8 cellular contexts compared by ENCODE assay signal in genomic region chr15:34209421-34210282, GRCh38. TPM values are rescaled to one million over a fixed set of nuclear protein-coding genes. Genes with fewer than 3 reads are reported as not detected.
DNase-seq lines count a peak whose midpoint lies in the region; ATAC-seq and TF ChIP-seq lines count a peak whose summit lies in the region.

Gene KATNBL1, minus strand, starts transcription at chr15:34210096. Its CDS starts 46,420 bp downstream, at chr15:34163676.

- no peaks in the 10 kb centered on the region for H4K20me1 ChIP-seq in MM.1S (ENCODE audit: insufficient read depth, low read length)

- H3K4me3 ChIP-seq in MM.1S (ENCODE audit: low read length): peak within 1 kb of the TSS; percentile 75
- peak within 1 kb of the TSS; percentile 88 for H3K4me3 ChIP-seq in neuron (ENCODE audit: low read length)
- H3K4me3 ChIP-seq in subcutaneous abdominal adipose tissue (ENCODE audit: low read depth in 1 of 5, low read length in 5 of 5): peak within 1 kb of the TSS; percentile 79 to 92 (median 85)

- no peaks in the 10 kb centered on the region for H3K9me3 ChIP-seq in MM.1S (replicated peaks; ENCODE audit: insufficient read depth, low read length)
- no peaks in the 10 kb centered on the region for H3K9me3 ChIP-seq in neuron (ENCODE audit: low read length)
- H3K9me3 ChIP-seq in subcutaneous abdominal adipose tissue (ENCODE audit: control insufficient read depth in 5 of 5, low read length in 5 of 5): no peaks in the 10 kb centered on the region

- peak within 1 kb of the TSS; percentile 57 for H3K4me2 ChIP-seq in MM.1S (ENCODE audit: low read depth, low read length)

- H3F3A ChIP-seq in MM.1S (ENCODE audit: insufficient read depth, low read length): 0 out of 2 replicates have a peak, but pooled peaks cover 4% of the 10 kb centered on the region

- H3K36me3 ChIP-seq in MM.1S (replicated peaks; ENCODE audit: insufficient read depth, low read length): no peaks in the 10 kb centered on the region
- H3K36me3 ChIP-seq in neuron (ENCODE audit: insufficient read depth, low read length): peaks cover 11% of the 10 kb centered on the region
- H3K36me3 ChIP-seq in subcutaneous abdominal adipose tissue (ENCODE audit: control insufficient read depth in 5 of 5, insufficient read depth in 5 of 5, low read length in 5 of 5): peaks cover 0 to 6% (median 0%) of the 10 kb centered on the region in 5 donors

- H3K9me2 ChIP-seq in MM.1S (replicated peaks; ENCODE audit: insufficient read depth, low read length): no peaks in the 10 kb centered on the region

- peaks cover 49% of the 10 kb centered on the region for H3K79me2 ChIP-seq in MM.1S (ENCODE audit: low read length)

- H3K27me3 ChIP-seq in MM.1S (replicated peaks; ENCODE audit: insufficient read depth, low read length) (no peaks in the 10 kb centered on the region), foreskin keratinocyte (no peaks in the 10 kb centered on the region), neuron (ENCODE audit: insufficient read depth, low read length) (peaks cover 6% of the 10 kb centered on the region), subcutaneous abdominal adipose tissue (ENCODE audit: control insufficient read depth in 5 of 5, insufficient read depth in 4 of 5, low read length in 5 of 5) (no peaks in the 10 kb centered on the region)

- H3K4me1 ChIP-seq in MM.1S (ENCODE audit: low read length): no peaks in the 10 kb centered on the region
- H3K4me1 ChIP-seq in foreskin keratinocyte: peaks cover 13% of the 10 kb centered on the region
- H3K4me1 ChIP-seq in neuron (ENCODE audit: insufficient read depth, low read length): peaks cover 4% of the 10 kb centered on the region
- peaks cover 0 to 15% (median 13%) of the 10 kb centered on the region in 5 donors for H3K4me1 ChIP-seq in subcutaneous abdominal adipose tissue (ENCODE audit: control insufficient read depth in 5 of 5, insufficient read depth in 5 of 5, low read length in 5 of 5)

- H3K27ac ChIP-seq in MM.1S (ENCODE audit: low read length) (peak within 1 kb of the TSS; percentile 71; the same call in 1 of the 2 replicates), foreskin keratinocyte (peak within 1 kb of the TSS; percentile 71), subcutaneous abdominal adipose tissue (ENCODE audit: low read depth, low read length) (peak within 1 kb of the TSS; percentile 68)

- peak within 1 kb of the TSS; percentile 71 for H2AFZ ChIP-seq in MM.1S (ENCODE audit: low read length)
- peak within 1 kb of the TSS; percentile 41 for H2AFZ ChIP-seq in neuron (ENCODE audit: low read depth, low read length)

- H3K9ac ChIP-seq in MM.1S (ENCODE audit: low read length) (peak within 1 kb of the TSS; percentile 76), subcutaneous abdominal adipose tissue (ENCODE audit: low read length in 5 of 5) (peak within 1 kb of the TSS; percentile 81 to 96 (median 93))

- peak; percentile 93 for TF ChIP-seq CTCF in MM.1S (IDR thresholded peaks at IDR 0.05; ENCODE audit: low read length)
- TF ChIP-seq CTCF in foreskin keratinocyte (conservative IDR thresholded peaks at IDR 0.05): peak; percentile 98

- DNase-seq in GM03348 (ENCODE audit: low spot score): peak; percentile 98
- DNase-seq in HCEC 1CT: peak; percentile 92
- peak; percentile 97 for DNase-seq in MM.1S
- peak; percentile 23 for DNase-seq in SIG-M5 (lab: John Stamatoyannopoulos, UW)
- peak; percentile 85 for DNase-seq in activated gamma-delta T cell (lab: John Stamatoyannopoulos, UW)
- DNase-seq in foreskin keratinocyte: peak; percentile 68 to 84

- ATAC-seq in foreskin keratinocyte: peak; percentile 89

RNA-seq across cellular contexts. Expression of gene KATNBL1, which starts in this region (rescaled TPM):
- 40.5 and 46.2 TPM in 2 replicates for total RNA-seq in foreskin keratinocyte
- 19.1 and 20.8 TPM in 2 replicates for polyA plus RNA-seq in foreskin keratinocyte

Comparison
In these comparisons a context has a peak if more than half of its experiments do, and no peak if none do; other contexts are left out.
1. Peak in every context shown above with its lines: DNase-seq, ATAC-seq, H3K4me3 ChIP-seq and H3K27ac ChIP-seq.
2. DNase-seq: peak in every context shown above with its lines; median percentile 98 in GM03348; 97 in MM.1S; 92 in HCEC 1CT; 85 in activated gamma-delta T cell; 76 in foreskin keratinocyte; 23 in SIG-M5.